8 cellular contexts compared by ENCODE assay signal in the genomic region with DNA sequence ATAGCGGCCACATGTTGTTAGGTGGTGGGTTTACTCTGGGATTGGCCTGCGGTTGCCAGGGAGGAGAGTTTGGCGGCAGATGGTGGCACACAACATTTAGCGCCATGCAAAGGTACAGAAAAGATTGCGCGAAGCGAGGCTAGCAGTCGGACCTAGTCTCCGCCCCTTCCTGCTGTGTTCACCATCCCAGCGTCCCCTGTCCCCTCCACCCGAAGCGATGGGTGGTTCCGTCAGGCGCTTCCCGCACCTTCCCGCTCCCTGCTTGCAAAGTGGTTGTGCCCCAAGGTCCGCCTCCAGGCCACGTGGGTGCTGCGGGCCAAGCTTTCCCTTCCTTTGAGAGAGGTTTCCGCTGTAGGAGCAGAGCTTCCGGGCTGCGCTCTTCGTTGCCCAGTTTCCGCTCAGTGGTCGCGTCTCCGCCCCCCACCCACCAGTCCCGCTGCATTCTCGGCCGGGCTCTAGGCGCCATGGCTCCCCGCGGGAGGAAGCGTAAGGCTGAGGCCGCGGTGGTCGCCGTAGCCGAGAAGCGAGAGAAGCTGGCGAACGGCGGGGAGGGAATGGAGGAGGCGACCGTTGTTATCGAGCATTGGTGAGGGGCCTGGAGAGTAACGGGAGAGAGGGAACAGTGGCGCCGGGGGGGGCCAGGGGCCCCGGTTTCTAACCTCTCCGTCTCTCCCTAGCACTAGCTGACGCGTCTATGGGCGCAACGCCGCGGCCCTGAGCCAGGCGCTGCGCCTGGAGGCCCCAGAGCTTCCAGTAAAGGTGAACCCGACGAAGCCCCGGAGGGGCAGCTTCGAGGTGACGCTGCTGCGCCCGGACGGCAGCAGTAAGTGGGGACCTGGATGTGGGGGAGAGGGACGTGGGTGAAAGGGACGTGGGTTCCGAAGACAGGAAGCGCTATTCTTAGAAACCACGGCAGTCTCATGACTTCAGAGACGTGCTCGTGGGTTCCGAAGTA. TPM values are rescaled to one million over a fixed set of nuclear protein-coding genes. Genes with fewer than 3 reads are reported as not detected.
A peak's percentile ranks its signal among the peaks of the same experiment; 100 is the strongest.
DNase-seq lines count a peak whose midpoint lies in the region; ATAC-seq and TF ChIP-seq lines count a peak whose summit lies in the region.

TSS of gene SELENOH (plus strand) at position 360 of the 955 bp plus-strand sequence. CDS start at position 465, 105 bp downstream.

- TF ChIP-seq POLR2A in IMR-90 (IDR thresholded peaks at IDR 0.05; ENCODE audit: low read depth, low read length): peak; percentile 88

- H3K4me2 ChIP-seq in IMR-90 (ENCODE audit: low read depth, low read length): peak within 1 kb of the TSS; percentile 97

- peak within 1 kb of the TSS; percentile 98 for H2AK9ac ChIP-seq in IMR-90 (replicated peaks; ENCODE audit: low read depth, low read length, poor library complexity)

- no peak; the same call in 1 of the 2 replicates for TF ChIP-seq RAD21 in IMR-90 (IDR thresholded peaks at IDR 0.05; ENCODE audit: low read length)

- in situ Hi-C loops in IMR-90 (cut with MboI; ENCODE audit: low sequenced_read_pairs): loop anchor here (10.0 kb wide), 1 partner anchor 773 kb away; no protein-coding TSS in a partner anchor

- H3K9me3 ChIP-seq in IMR-90 (ENCODE audit: control insufficient read depth, insufficient read depth, low read length) (no peaks in the 10 kb centered on the region), mononuclear cell (ENCODE audit: low read depth, low read length) (no peaks in the 10 kb centered on the region)

- peak within 1 kb of the TSS; percentile 91 for H3K23ac ChIP-seq in IMR-90 (ENCODE audit: low read depth, low read length)

- peak within 1 kb of the TSS; percentile 78 for H2AK5ac ChIP-seq in IMR-90 (ENCODE audit: low read depth, low read length)

- peak within 1 kb of the TSS; percentile 83 for H3K56ac ChIP-seq in IMR-90 (ENCODE audit: extremely low read depth, insufficient read depth, low read length)

- H3K4me3 ChIP-seq in IMR-90 (ENCODE audit: insufficient read depth, low read depth, low read length): peak within 1 kb of the TSS; percentile 63
- H3K4me3 ChIP-seq in epithelial cell of esophagus (ENCODE audit: low read length): peak within 1 kb of the TSS; percentile 80
- peak within 1 kb of the TSS; percentile 89 for H3K4me3 ChIP-seq in mononuclear cell (ENCODE audit: low read length)

- peak within 1 kb of the TSS; percentile 77 for H4K91ac ChIP-seq in IMR-90 (ENCODE audit: insufficient read depth, low read depth, low read length)

- ATAC-seq in GM21528 (IDR thresholded peaks at IDR 0.05; ENCODE audit: low FRiP score, unreplicated experiment) (peak; percentile 89), IMR-90 (ENCODE audit: low read depth) (peak; percentile 97)

- peak within 1 kb of the TSS; percentile 75 for H2BK5ac ChIP-seq in IMR-90 (ENCODE audit: low read depth, low read length, poor library complexity, severe bottlenecking)

- peaks cover 41% of the 10 kb centered on the region for H3K36me3 ChIP-seq in IMR-90 (ENCODE audit: control insufficient read depth, insufficient read depth, low read length)

- H3K4me1 ChIP-seq in IMR-90 (ENCODE audit: control insufficient read depth, insufficient read depth, low read length) (peaks cover 2% of the 10 kb centered on the region; the same call in 1 of the 2 replicates), mononuclear cell (ENCODE audit: insufficient read depth, low read length) (peaks cover 27% of the 10 kb centered on the region)

- peak within 1 kb of the TSS; percentile 80 for H3K9ac ChIP-seq in IMR-90 (ENCODE audit: low read depth, low read length)

- H3K27me3 ChIP-seq in IMR-90 (ENCODE audit: control insufficient read depth, insufficient read depth, low read length) (no peaks in the 10 kb centered on the region), mononuclear cell (ENCODE audit: insufficient read depth, low read length) (no peaks in the 10 kb centered on the region)

- peak within 1 kb of the TSS; percentile 95 for H3K14ac ChIP-seq in IMR-90 (replicated peaks; ENCODE audit: low read depth, low read length)

- TF ChIP-seq CTCF in IMR-90 (conservative IDR thresholded peaks at IDR 0.05; ENCODE audit: low read depth, low read length) (no peak), epithelial cell of esophagus (IDR thresholded peaks at IDR 0.05; ENCODE audit: insufficient read depth, low read depth, low read length, missing control alignments) (no peak)

- H3K27ac ChIP-seq in IMR-90 (ENCODE audit: insufficient read depth, low read length): peak within 1 kb of the TSS; percentile 86

- peak within 1 kb of the TSS; percentile 76 to 99 for H4K8ac ChIP-seq in IMR-90 (ENCODE audit: low read depth in 2 of 2, low read length in 2 of 2)

- H3K18ac ChIP-seq in IMR-90 (ENCODE audit: low read depth, low read length): no peak within 1 kb of the TSS; the same call in 1 of the 2 replicates

- H3K79me1 ChIP-seq in IMR-90 (ENCODE audit: low read depth in 1 of 2, low read length in 2 of 2): peaks cover 29 to 42% of the 10 kb centered on the region in 2 experiments

- peak within 1 kb of the TSS; percentile 17; the same call in 1 of the 2 replicates for H2BK120ac ChIP-seq in IMR-90 (ENCODE audit: low read depth, low read length)

- H4K5ac ChIP-seq in IMR-90 (ENCODE audit: low read depth, low read length): peak within 1 kb of the TSS; percentile 74

- CTCF ChIA-PET in IMR-90 (lab: Yijun Ruan, JAX): no interaction called here

- peak within 1 kb of the TSS; percentile 92 for H3K4ac ChIP-seq in IMR-90 (ENCODE audit: low read depth, low read length)

- H2AFZ ChIP-seq in IMR-90 (replicated peaks; ENCODE audit: low read length, poor library complexity): peak within 1 kb of the TSS; percentile 94

- POLR2A ChIA-PET in IMR-90 (lab: Charles Lee; ENCODE audit: unreplicated experiment): interaction anchor here (0.6 to 1.2 kb wide), 2 partner anchors 20 to 58 kb away, joined by 4 to 5 read pairs; no protein-coding TSS in a partner anchor

- no peak within 1 kb of the TSS for H2BK15ac ChIP-seq in IMR-90 (ENCODE audit: low read depth, low read length)

- H2BK20ac ChIP-seq in IMR-90 (ENCODE audit: low read depth, low read length): no peak within 1 kb of the TSS

- DNase-seq in DMS 273 (lab: John Stamatoyannopoulos, UW; ENCODE audit: unreplicated experiment) (peak; percentile 98), IMR-90 (peak; percentile 98), OCI-M1 (lab: John Stamatoyannopoulos, UW) (peak; percentile 99), activated T-cell treated with anti-CD3 and anti-CD28 coated beads for 4 hours (peak; percentile 85), epithelial cell of esophagus (ENCODE audit: low read depth) (peak; percentile 97)
- peak; percentile 70 to 83 for DNase-seq in stimulated activated CD8-positive, alpha-beta memory T cell treated with anti-CD3 and anti-CD28 coated beads, Interleukin-4, amount 100 ng/mL, for 1 hour (ENCODE audit: low read depth in 2 of 2, low spot score in 1 of 2)

- intact Hi-C loops in IMR-90 (cut with micrococcal nuclease): loop anchor here (2.0 to 10.0 kb wide), 3 partner anchors 37 to 771 kb away; no protein-coding TSS in a partner anchor

- BruUV-seq in IMR-90 (replicated peaks; lab: Mats Ljungman, UMichigan): no TSS peak

- dilution Hi-C loops in IMR-90 (cut with HindIII; ENCODE audit: low sequenced_read_pairs, unreplicated experiment): no loop called here

- no peaks in the 10 kb centered on the region for H4K20me1 ChIP-seq in IMR-90 (ENCODE audit: insufficient read depth, low read length)

- 3% methylated on average over 6 of the region's 75 CpGs; no CpG with 5 or more reads in 1 of the 2 experiments for WGBS in IMR-90 (ENCODE audit: extremely low coverage in 2 of 2, insufficient read length in 1 of 2), 2 experiments

- H3K9me1 ChIP-seq in IMR-90 (ENCODE audit: insufficient read depth, low read length): 0 out of 2 replicates have a peak, but pooled peaks cover 3% of the 10 kb centered on the region

TF ChIP-seq in IMR-90, 13 proteins besides CTCF, POLR2A, EP300 and RAD21:
- TF ChIP-seq CHD1 (IDR thresholded peaks at IDR 0.05; ENCODE audit: low read depth, low read length) (peak; percentile 98), MXI1 (IDR thresholded peaks at IDR 0.05; ENCODE audit: borderline replicate concordance, low read depth, low read length) (peak; percentile 97), FOS (IDR thresholded peaks at IDR 0.05; ENCODE audit: low read depth, low read length) (no peak), MAZ (IDR thresholded peaks at IDR 0.05; ENCODE audit: borderline replicate concordance, low read depth, low read length) (peak; percentile 87), RFX5 (IDR thresholded peaks at IDR 0.05; ENCODE audit: low read depth, low read length) (peak; percentile 95), MAFK (IDR thresholded peaks at IDR 0.05; ENCODE audit: low read depth, low read length) (no peak), ELK1 (IDR thresholded peaks at IDR 0.05; ENCODE audit: borderline replicate concordance, low read depth, low read length) (no peak), BHLHE40 (IDR thresholded peaks at IDR 0.05; ENCODE audit: low read depth, low read length) (peak; percentile 93), NFE2L2 (IDR thresholded peaks at IDR 0.05; ENCODE audit: low read depth, low read length) (no peak), SMC3 (IDR thresholded peaks at IDR 0.05; ENCODE audit: low read depth, low read length) (peak; percentile 29), CEBPB (IDR thresholded peaks at IDR 0.05; ENCODE audit: low read depth, low read length) (peak; percentile 20; the same call in 1 of the 2 replicates), RCOR1 (IDR thresholded peaks at IDR 0.05; ENCODE audit: insufficient replicate concordance, low read length) (no peak)
- TF ChIP-seq, protein P1, sequence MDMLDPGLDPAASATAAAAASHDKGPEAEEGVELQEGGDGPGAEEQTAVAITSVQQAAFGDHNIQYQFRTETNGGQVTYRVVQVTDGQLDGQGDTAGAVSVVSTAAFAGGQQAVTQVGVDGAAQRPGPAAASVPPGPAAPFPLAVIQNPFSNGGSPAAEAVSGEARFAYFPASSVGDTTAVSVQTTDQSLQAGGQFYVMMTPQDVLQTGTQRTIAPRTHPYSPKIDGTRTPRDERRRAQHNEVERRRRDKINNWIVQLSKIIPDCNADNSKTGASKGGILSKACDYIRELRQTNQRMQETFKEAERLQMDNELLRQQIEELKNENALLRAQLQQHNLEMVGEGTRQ (IDR thresholded peaks at IDR 0.05; ENCODE audit: low read depth, low read length): peak; percentile 95

RNA-seq across cellular contexts. Expression of gene SELENOH, which starts in this region (rescaled TPM):
- total RNA-seq in IMR-90 (2012; rRNA removed): 40.3 and 48.9 TPM in 2 replicates
- polyA plus RNA-seq in IMR-90 (2012; rRNA removed): 107 and 137 TPM in 2 replicates
- polyA plus RNA-seq in IMR-90 (2012; cell fraction: cytosol; rRNA removed): 241 and 354 TPM in 2 replicates
- polyA plus RNA-seq in IMR-90 (2012; cell fraction: nucleus; rRNA removed; ENCODE audit: low replicate concordance): 109 and 132 TPM in 2 replicates
- total RNA-seq in mononuclear cell: 58.0 TPM

Comparison
In these comparisons a context has a peak if more than half of its experiments do, and no peak if none do; other contexts are left out.
1. Peak in every context shown above with its lines: DNase-seq, ATAC-seq, H3K4me3 ChIP-seq and H3K27ac ChIP-seq.